Comparison of ENCODE assay signal across 15 cellular contexts in the genomic region with DNA sequence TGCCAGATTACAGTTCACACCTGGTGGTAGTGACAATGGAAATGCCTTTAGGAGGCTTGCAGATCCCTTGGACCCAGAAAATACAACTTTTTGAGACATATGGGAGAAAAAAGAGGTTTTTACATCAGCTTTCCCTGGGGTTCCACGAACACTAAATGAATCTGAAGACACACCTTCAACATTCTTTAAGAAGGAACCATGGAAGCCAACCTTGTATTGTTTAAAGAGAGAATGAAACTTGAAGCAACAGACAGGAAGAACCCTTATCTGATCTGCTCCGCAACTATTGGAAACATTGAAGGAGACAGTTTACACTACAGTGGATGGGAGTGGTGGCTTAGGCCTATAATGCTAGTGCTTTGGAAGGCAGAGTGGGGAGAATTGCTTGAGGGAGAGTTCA.
A peak's percentile ranks its signal among the peaks of the same experiment; 100 is the strongest.
DNase-seq lines count a peak whose midpoint lies in the region; ATAC-seq, FAIRE-seq and TF ChIP-seq lines count a peak whose summit lies in the region.
"Had no signal": no experiment of that assay in that cellular context is flagged by ENCODE, and none has a peak within 500 bp of the region (broad histone marks: within the 10 kb centered on the region; RNA-seq: fewer than 3 reads in every experiment).

No MANE protein-coding gene starts in this region.

- H3K18ac ChIP-seq in mesendoderm (ENCODE audit: low read length): no peak overlapping the region

- H3K9me2 ChIP-seq in hepatocyte (replicated peaks; ENCODE audit: insufficient read depth): no peaks in the 10 kb centered on the region

- intact Hi-C loops in K562 (cut with micrococcal nuclease) (no loop called here), upper lobe of right lung (cut with DNase I) (no loop called here)

- H3K9me3 ChIP-seq in K562 (replicated peaks; ENCODE audit: control insufficient read depth, insufficient read depth, low read depth, low read length) (no peaks in the 10 kb centered on the region), hepatocyte (ENCODE audit: low read depth) (no peaks in the 10 kb centered on the region), upper lobe of right lung (no peaks in the 10 kb centered on the region)
- H3K9me3 ChIP-seq: BLaER1 had no signal

- no peak for DNase-seq in K562 (ENCODE audit: extremely low read depth in 1 of 4, low spot score in 3 of 4)
- DNase-seq in hepatocyte (ENCODE audit: low spot score): no peak
- DNase-seq in mesendoderm: peak; percentile 43
- DNase-seq in upper lobe of right lung: no peak
- DNase-seq in H4 (ENCODE audit: low spot score): no peak
- DNase-seq in nucleus accumbens (lab: John Stamatoyannopoulos, UW): no peak
- DNase-seq in superior temporal gyrus (ENCODE audit: extremely low spot score): no peak
- DNase-seq: 8988T; Calu3; CD4-positive, alpha-beta memory T cell; DMS79 treated with DMSO at 0.1 percent for 48 hours; GF-D8; GOT3; H9 had no signal

- H3K4me3 ChIP-seq in K562 (no peak overlapping the region), hepatocyte (no peak overlapping the region), mesendoderm (ENCODE audit: low read length) (no peak overlapping the region), upper lobe of right lung (no peak overlapping the region)
- H3K4me3 ChIP-seq: BLaER1 had no signal

- H3K36me3 ChIP-seq in K562 (ENCODE audit: control insufficient read depth, insufficient read depth, low read length) (no peaks in the 10 kb centered on the region), hepatocyte (replicated peaks; ENCODE audit: insufficient read depth, low read depth) (no peaks in the 10 kb centered on the region), mesendoderm (ENCODE audit: control insufficient read depth, insufficient read depth, low read length) (no peaks in the 10 kb centered on the region), upper lobe of right lung (no peaks in the 10 kb centered on the region)
- H3K36me3 ChIP-seq: BLaER1 had no signal

- TF ChIP-seq EP300 in K562 (IDR thresholded peaks at IDR 0.05; ENCODE audit: low read length): peak; percentile 34; the same call in 1 of the 2 replicates

- no peak overlapping the region for H2BK120ac ChIP-seq in mesendoderm (ENCODE audit: low read depth, low read length)

- no peak overlapping the region for H4K8ac ChIP-seq in mesendoderm (ENCODE audit: low read depth, low read length)

- no peak overlapping the region for H3K4ac ChIP-seq in mesendoderm (ENCODE audit: low read depth, low read length)

- no peak overlapping the region for H3K56ac ChIP-seq in mesendoderm (ENCODE audit: low read length)

- no peak for TF ChIP-seq RAD21 in K562 (CRISPR knock-in tag; conservative IDR thresholded peaks at IDR 0.05 in 1 of 2, IDR thresholded peaks at IDR 0.05 in 1 of 2)

- H4K20me1 ChIP-seq in K562 (replicated peaks; ENCODE audit: control insufficient read depth, insufficient read depth, low read length) (no peaks in the 10 kb centered on the region), hepatocyte (ENCODE audit: insufficient read depth, poor library complexity, severe bottlenecking) (no peaks in the 10 kb centered on the region)
- H4K20me1 ChIP-seq: BLaER1 had no signal

- peaks cover 11 to 16% of the 10 kb centered on the region in 2 experiments for H3K4me1 ChIP-seq in K562 (replicated peaks in 1 of 2; ENCODE audit: control insufficient read depth in 2 of 2, insufficient read depth in 2 of 2, low read length in 2 of 2)
- no peaks in the 10 kb centered on the region for H3K4me1 ChIP-seq in hepatocyte (ENCODE audit: insufficient read depth)
- no peaks in the 10 kb centered on the region for H3K4me1 ChIP-seq in mesendoderm (ENCODE audit: control insufficient read depth, low read depth, low read length)
- no peaks in the 10 kb centered on the region for H3K4me1 ChIP-seq in upper lobe of right lung

- TF ChIP-seq CTCF in K562 (IDR thresholded peaks at IDR 0.05 in 2 of 3, conservative IDR thresholded peaks at IDR 0.05 in 1 of 3; ENCODE audit: insufficient read depth in 2 of 3, low read depth in 1 of 3, low read length in 3 of 3): no peak
- TF ChIP-seq CTCF in hepatocyte (IDR thresholded peaks at IDR 0.05; ENCODE audit: poor library complexity): no peak
- TF ChIP-seq CTCF in upper lobe of right lung (IDR thresholded peaks at IDR 0.05): no peak

- CTCF ChIA-PET in K562 (lab: Yijun Ruan, JAX; ENCODE audit: low intra/inter-chr PET ratio): no interaction called here

- no TSS peak for BruUV-seq in K562 (replicated peaks; lab: Mats Ljungman, UMichigan)

- no peak overlapping the region for H2BK5ac ChIP-seq in mesendoderm (ENCODE audit: low read length)

- H2BK15ac ChIP-seq in mesendoderm (replicated peaks; ENCODE audit: low read depth): no peak overlapping the region

- POLR2A ChIA-PET in K562 (lab: Yijun Ruan, JAX): no interaction called here

- H3K9ac ChIP-seq in K562 (ENCODE audit: insufficient read depth in 1 of 2, low read depth in 2 of 2, low read length in 2 of 2): no peak overlapping the region
- no peak overlapping the region for H3K9ac ChIP-seq in mesendoderm (ENCODE audit: low read length)
- H3K9ac ChIP-seq: BLaER1 had no signal

- H3K4me2 ChIP-seq in K562 (ENCODE audit: insufficient read depth, low read length) (no peak overlapping the region), hepatocyte (no peak overlapping the region), mesendoderm (ENCODE audit: low read length) (no peak overlapping the region)
- H3K4me2 ChIP-seq: BLaER1 had no signal

- ATAC-seq in K562: peak; percentile 12; the same call in 1 of the 3 replicates
- peak; percentile 30 for ATAC-seq in upper lobe of right lung

- no peaks in the 10 kb centered on the region for H3K27me3 ChIP-seq in K562 (ENCODE audit: control insufficient read depth in 2 of 2, insufficient read depth in 2 of 2, low read length in 2 of 2)
- no peaks in the 10 kb centered on the region for H3K27me3 ChIP-seq in hepatocyte
- no peaks in the 10 kb centered on the region for H3K27me3 ChIP-seq in mesendoderm (ENCODE audit: insufficient read depth, low read length, poor library complexity)
- no peaks in the 10 kb centered on the region for H3K27me3 ChIP-seq in upper lobe of right lung
- H3K27me3 ChIP-seq: BLaER1 had no signal

- H2AFZ ChIP-seq in K562 (ENCODE audit: low read depth, low read length) (peak overlapping the region; percentile 20; the same call in 1 of the 2 replicates), hepatocyte (peak overlapping the region; percentile 1)

- H3K23ac ChIP-seq in mesendoderm (ENCODE audit: low read length): no peak overlapping the region

- in situ Hi-C loops in K562 (cut with MboI): loop anchor here (10.0 kb wide), 1 partner anchor 248 kb away; no protein-coding TSS in a partner anchor

- H3K79me1 ChIP-seq in mesendoderm (ENCODE audit: low read length): no peaks in the 10 kb centered on the region

- H2AK5ac ChIP-seq in mesendoderm (ENCODE audit: low read length): no peak overlapping the region

- H3K79me2 ChIP-seq in K562 (ENCODE audit: control insufficient read depth, insufficient read depth, low read length) (no peaks in the 10 kb centered on the region), hepatocyte (no peaks in the 10 kb centered on the region), mesendoderm (ENCODE audit: control insufficient read depth, insufficient read depth, low read length) (no peaks in the 10 kb centered on the region)

- H3K27ac ChIP-seq in K562 (ENCODE audit: extremely low read depth, low read depth, low read length): no peak overlapping the region
- H3K27ac ChIP-seq in hepatocyte: no peak overlapping the region
- H3K27ac ChIP-seq in mesendoderm (ENCODE audit: low read depth, low read length): no peak overlapping the region
- H3K27ac ChIP-seq in upper lobe of right lung: no peak overlapping the region
- H3K27ac ChIP-seq: BLaER1 had no signal

- peak; percentile 49 for FAIRE-seq in K562 (lab: Jason Lieb, UNC)

- 13% methylated on average over 2 of the region's 2 CpGs for WGBS in K562 (ENCODE audit: insufficient coverage, low coverage, missing lambda C conversion rate)
- WGBS in hepatocyte (ENCODE audit: low lambda C conversion rate, missing lambda C conversion rate): 68% methylated on average over 2 of the region's 2 CpGs
- WGBS in mesendoderm (ENCODE audit: extremely low coverage, insufficient coverage, low lambda C conversion rate): no CpG with 5 or more reads among the region's 2 CpGs

- no peaks in the 10 kb centered on the region for H3K9me1 ChIP-seq in K562 (ENCODE audit: control insufficient read depth, insufficient read depth, low read length)

- no peak overlapping the region for H4K5ac ChIP-seq in mesendoderm (ENCODE audit: low read length)

- TF ChIP-seq POLR2A in K562 (conservative IDR thresholded peaks at IDR 0.05): no peak

TF ChIP-seq in K562, 482 proteins besides CTCF, POLR2A, EP300 and RAD21 (continues in another document):
- TF ChIP-seq MBD2 (IDR thresholded peaks at IDR 0.05; ENCODE audit: borderline replicate concordance, low read depth): no peak
- TF ChIP-seq ELF2 (CRISPR knock-in tag; IDR thresholded peaks at IDR 0.05): no peak
- TF ChIP-seq NFE2 (IDR thresholded peaks at IDR 0.05; ENCODE audit: low read depth): no peak
- TF ChIP-seq SREBF2 (CRISPR knock-in tag; IDR thresholded peaks at IDR 0.05): no peak
- TF ChIP-seq, protein P1, sequence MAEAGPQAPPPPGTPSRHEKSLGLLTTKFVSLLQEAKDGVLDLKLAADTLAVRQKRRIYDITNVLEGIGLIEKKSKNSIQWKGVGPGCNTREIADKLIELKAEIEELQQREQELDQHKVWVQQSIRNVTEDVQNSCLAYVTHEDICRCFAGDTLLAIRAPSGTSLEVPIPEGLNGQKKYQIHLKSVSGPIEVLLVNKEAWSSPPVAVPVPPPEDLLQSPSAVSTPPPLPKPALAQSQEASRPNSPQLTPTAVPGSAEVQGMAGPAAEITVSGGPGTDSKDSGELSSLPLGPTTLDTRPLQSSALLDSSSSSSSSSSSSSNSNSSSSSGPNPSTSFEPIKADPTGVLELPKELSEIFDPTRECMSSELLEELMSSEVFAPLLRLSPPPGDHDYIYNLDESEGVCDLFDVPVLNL (CRISPR knock-in tag; IDR thresholded peaks at IDR 0.05; ENCODE audit: low read depth): no peak
- no peak for TF ChIP-seq SIX5 (IDR thresholded peaks at IDR 0.05; ENCODE audit: borderline replicate concordance in 1 of 2, insufficient read depth in 1 of 2, low read depth in 1 of 2, low read length in 2 of 2)
- no peak for TF ChIP-seq MCM2 (IDR thresholded peaks at IDR 0.05; ENCODE audit: low read depth)
- TF ChIP-seq, protein P2, sequence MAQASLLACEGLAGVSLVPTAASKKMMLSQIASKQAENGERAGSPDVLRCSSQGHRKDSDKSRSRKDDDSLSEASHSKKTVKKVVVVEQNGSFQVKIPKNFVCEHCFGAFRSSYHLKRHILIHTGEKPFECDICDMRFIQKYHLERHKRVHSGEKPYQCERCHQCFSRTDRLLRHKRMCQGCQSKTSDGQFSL (CRISPR knock-in tag; IDR thresholded peaks at IDR 0.05): no peak
- TF ChIP-seq, protein P2 (tag; IDR thresholded peaks at IDR 0.05): no peak
